In the genomic region with DNA sequence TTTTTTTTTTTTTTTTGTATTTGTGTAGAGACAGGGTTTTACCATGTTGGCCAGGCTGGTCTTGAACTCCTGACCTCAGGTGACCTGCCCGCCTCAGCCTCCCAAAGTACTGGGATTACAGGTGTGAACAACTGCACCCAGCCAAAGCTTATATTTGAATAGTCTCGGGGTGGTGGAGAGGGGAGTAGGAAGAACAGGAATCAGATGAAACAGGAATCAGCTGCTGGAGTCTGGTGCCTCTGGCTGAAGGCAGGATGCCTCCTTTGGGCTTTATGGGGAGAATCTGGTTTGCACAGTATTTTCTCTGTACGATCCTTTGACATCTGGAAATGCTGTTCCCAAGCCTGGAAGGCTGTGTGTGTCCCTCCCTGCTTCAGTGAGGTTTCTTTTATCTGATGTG, we compare ENCODE assay signal across 12 cellular contexts. TPM values are rescaled to one million over a fixed set of nuclear protein-coding genes. Genes with fewer than 3 reads are reported as not detected.
"Had no signal": no experiment of that assay in that cellular context is flagged by ENCODE, and none has a peak within 500 bp of the region (broad histone marks: within the 10 kb centered on the region; RNA-seq: fewer than 3 reads in every experiment).

No MANE protein-coding gene starts in this region.

- H3K27me3 Mint-ChIP-seq: IgD-negative memory B cell had no signal

- H3K4me1 ChIP-seq: HAP-1 had no signal

- H3K27ac ChIP-seq: GM23248, HL-60 had no signal

- H3K9me3 Mint-ChIP-seq: HFFc6, IgD-negative memory B cell had no signal

- H3K36me3 ChIP-seq: HAP-1 had no signal

- H3K4me3 Mint-ChIP-seq: HFFc6, IgD-negative memory B cell had no signal

- H3K4me1 Mint-ChIP-seq: IgD-negative memory B cell had no signal

- DNase-seq: GM23248, GOT3, H7, HFFc6, KBM-7 had no signal

- H3K4me3 ChIP-seq: GM23248, HAP-1 had no signal

- H3K9me3 ChIP-seq: HAP-1 had no signal

- H3K27ac Mint-ChIP-seq: HFFc6, IgD-negative memory B cell had no signal

- ATAC-seq: HCT116, HepG2 had no signal

RNA-seq across cellular contexts. Expression of a gene that starts 10.9 kb away (rescaled TPM):
- total RNA-seq: GM23248, H4, H7, HepG2, HFFc6, HT1080 had no signal

RNA-seq across cellular contexts. Expression of a gene that starts 30.0 kb away (rescaled TPM):
- total RNA-seq: GM23248, H4, HepG2, HT1080 had no signal
